8 cellular contexts compared by ENCODE assay signal in the genomic region with DNA sequence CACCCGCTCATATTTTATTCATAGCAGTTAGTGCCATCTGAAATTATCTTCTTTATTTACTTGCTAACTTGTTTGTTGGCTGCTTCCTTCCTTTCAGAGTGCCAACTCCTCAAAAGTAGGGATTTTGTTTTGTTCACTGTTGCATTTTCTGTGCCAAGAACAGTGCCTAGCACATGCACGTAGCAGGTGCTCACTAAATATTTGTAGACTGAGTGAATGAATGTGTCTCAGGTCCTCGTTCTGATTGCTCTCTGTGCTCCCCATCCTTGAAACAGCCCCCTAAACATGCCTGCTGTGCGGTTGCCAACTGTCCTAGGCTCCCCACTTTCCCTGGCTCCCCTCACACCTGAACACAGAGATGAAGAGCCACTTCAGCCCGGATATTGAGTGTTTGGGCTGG. TPM values are rescaled to one million over a fixed set of nuclear protein-coding genes. Genes with fewer than 3 reads are reported as not detected.
DNase-seq lines count a peak whose midpoint lies in the region; ATAC-seq and TF ChIP-seq lines count a peak whose summit lies in the region.

No MANE protein-coding gene starts in this region.

- TF ChIP-seq CTCF in A673 (conservative IDR thresholded peaks at IDR 0.05; ENCODE audit: low read depth, low read length) (no peak), LNCaP clone FGC (IDR thresholded peaks at IDR 0.05; ENCODE audit: control insufficient read depth, extremely low read depth, insufficient read depth) (no peak), colonic mucosa (IDR thresholded peaks at IDR 0.05) (no peak)

- H3K27ac ChIP-seq in A673 (ENCODE audit: low read depth, low read length, poor library complexity, severe bottlenecking) (peak overlapping the region; percentile 52), colonic mucosa (peak overlapping the region; percentile 95)
- H3K27ac ChIP-seq in naive thymus-derived CD4-positive, alpha-beta T cell (ENCODE audit: low read depth, low read length), result peak overlapping the region; percentile 53

- no peak for ATAC-seq in naive thymus-derived CD4-positive, alpha-beta T cell
- no peak for ATAC-seq in GM19463 (IDR thresholded peaks at IDR 0.05; ENCODE audit: unreplicated experiment)
- ATAC-seq in GM18907 (IDR thresholded peaks at IDR 0.05; ENCODE audit: unreplicated experiment), result no peak

- intact Hi-C loops in A673 (cut with micrococcal nuclease; ENCODE audit: unreplicated experiment), result no loop called here
- intact Hi-C loops in colonic mucosa (cut with DNase I), result no loop called here
- intact Hi-C loops in naive thymus-derived CD4-positive, alpha-beta T cell (cut with micrococcal nuclease), result no loop called here

- H3K9ac ChIP-seq in colonic mucosa (ENCODE audit: low read depth in 2 of 2, low read length in 2 of 2), result peak overlapping the region; percentile 46 to 97

- H3K4me3 ChIP-seq in A673 (ENCODE audit: low read depth, low read length, poor library complexity, severe bottlenecking) (peak overlapping the region; percentile 81), LNCaP clone FGC (ENCODE audit: low read depth, low read length) (peak overlapping the region; percentile 85), colonic mucosa (peak overlapping the region; percentile 65)
- H3K4me3 ChIP-seq in naive thymus-derived CD4-positive, alpha-beta T cell (ENCODE audit: low read length), result no peak overlapping the region

- no peaks in the 10 kb centered on the region for H3K27me3 Mint-ChIP-seq in naive thymus-derived CD4-positive, alpha-beta T cell

- peaks cover 5 to 35% (median 28%) of the 10 kb centered on the region in 7 donors for H3K4me1 Mint-ChIP-seq in naive thymus-derived CD4-positive, alpha-beta T cell

- H3K9me3 ChIP-seq in A673 (ENCODE audit: low read depth, low read length, poor library complexity, severe bottlenecking) (no peaks in the 10 kb centered on the region), colonic mucosa (no peaks in the 10 kb centered on the region)
- no peaks in the 10 kb centered on the region for H3K9me3 ChIP-seq in naive thymus-derived CD4-positive, alpha-beta T cell (ENCODE audit: control insufficient read depth in 2 of 3, low read length in 3 of 3)

- CTCF ChIA-PET in A673 (lab: Charles Lee), result interaction anchor here (0.6 kb wide), 1 partner anchor 12 kb away, joined by 4 read pairs; no protein-coding TSS in a partner anchor
- CTCF ChIA-PET in naive thymus-derived CD4-positive, alpha-beta T cell (lab: Charles Lee), result interaction anchor here (3.2 kb wide), 1 partner anchor 13 kb away, joined by 16 read pairs; no protein-coding TSS in a partner anchor

- DNase-seq in A673 (ENCODE audit: low spot score) (no peak), LNCaP clone FGC (ENCODE audit: low read depth) (no peak), colonic mucosa (no peak), NCI-H2171 treated with DMSO at 0.1 percent for 48 hours (lab: John Stamatoyannopoulos, UW) (no peak)
- no peak for DNase-seq in naive thymus-derived CD4-positive, alpha-beta T cell
- no peak for DNase-seq in activated T-cell treated with anti-CD3 and anti-CD28 coated beads, Interleukin-2, amount 50 U/mL, for 1 hour

- no peaks in the 10 kb centered on the region for H3K27me3 ChIP-seq in A673 (replicated peaks; ENCODE audit: insufficient read depth, low read depth, low read length, poor library complexity)
- no peaks in the 10 kb centered on the region for H3K27me3 ChIP-seq in colonic mucosa
- H3K27me3 ChIP-seq in naive thymus-derived CD4-positive, alpha-beta T cell (ENCODE audit: control insufficient read depth in 2 of 2, insufficient read depth in 2 of 2, low read length in 2 of 2), result no peaks in the 10 kb centered on the region

- peak overlapping the region; percentile 25 to 93 (median 82) for H3K27ac Mint-ChIP-seq in naive thymus-derived CD4-positive, alpha-beta T cell

- H3K9me3 Mint-ChIP-seq in naive thymus-derived CD4-positive, alpha-beta T cell, result no peaks in the 10 kb centered on the region

- H3K36me3 ChIP-seq in A673 (ENCODE audit: insufficient read depth, low read length, poor library complexity, severe bottlenecking) (peaks cover 5% of the 10 kb centered on the region), colonic mucosa (no peaks in the 10 kb centered on the region)
- H3K36me3 ChIP-seq in naive thymus-derived CD4-positive, alpha-beta T cell (ENCODE audit: control insufficient read depth in 2 of 3, insufficient read depth in 3 of 3, low read length in 3 of 3), result peaks cover 0 to 10% (median 0%) of the 10 kb centered on the region in 3 experiments

- POLR2A ChIA-PET in A673 (lab: Charles Lee; ENCODE audit: low non-redundant PET), result no interaction called here
- POLR2A ChIA-PET in naive thymus-derived CD4-positive, alpha-beta T cell (lab: Charles Lee), result interaction anchor here (1.1 to 34.0 kb wide), 4 partner anchors 11 to 113 kb away, joined by 3 to 1101 read pairs (median 32); a partner anchor contains a TSS

- peak overlapping the region; percentile 74 to 91 (median 88) for H3K4me3 Mint-ChIP-seq in naive thymus-derived CD4-positive, alpha-beta T cell

- H3K4me1 ChIP-seq in A673 (ENCODE audit: insufficient read depth, low read length, poor library complexity, severe bottlenecking) (peaks cover 12% of the 10 kb centered on the region), colonic mucosa (peaks cover 20% of the 10 kb centered on the region)
- H3K4me1 ChIP-seq in naive thymus-derived CD4-positive, alpha-beta T cell (ENCODE audit: control insufficient read depth in 2 of 2, insufficient read depth in 2 of 2, low read length in 2 of 2), result peaks cover 12 to 14% of the 10 kb centered on the region in 2 donors

- no TSS peak for BruUV-seq in A673 (replicated peaks; lab: Mats Ljungman, UMichigan)

- peaks cover 0 to 15% (median 14%) of the 10 kb centered on the region in 5 donors for H3K36me3 Mint-ChIP-seq in naive thymus-derived CD4-positive, alpha-beta T cell

RNA-seq across cellular contexts. Expression of a gene that starts 1.5 kb away (rescaled TPM):
- total RNA-seq in A673 (2021) (59.4 and 61.7 TPM in 2 replicates), colonic mucosa (100 to 1,000 TPM; 281 to 404 TPM)
- total RNA-seq in naive thymus-derived CD4-positive, alpha-beta T cell, result 10 to 100 TPM; 21.3 to 45.4 (median 24.7) TPM
- polyA plus RNA-seq in naive thymus-derived CD4-positive, alpha-beta T cell, result 10 to 100 TPM; 34.0 to 46.1 TPM

RNA-seq across cellular contexts. Expression of a gene that starts 19.3 kb away (rescaled TPM):
- total RNA-seq in A673 (2021), result 0.72 TPM in 1 of 2 replicates, not detected in the other
- under 1 TPM; 0.35 to 0.72 TPM for total RNA-seq in colonic mucosa
- total RNA-seq in naive thymus-derived CD4-positive, alpha-beta T cell, result under 1 TPM in 1 of 5 experiments, not detected in 4; 0.46 TPM
- not detected for polyA plus RNA-seq in naive thymus-derived CD4-positive, alpha-beta T cell

RNA-seq across cellular contexts. Expression of a gene that starts 23.7 kb away (rescaled TPM):
- total RNA-seq in A673 (2021) (105 and 122 TPM in 2 replicates), colonic mucosa (100 to 1,000 TPM; 127 to 148 TPM)
- total RNA-seq in naive thymus-derived CD4-positive, alpha-beta T cell, result 100 to 1,000 TPM in 4 of 5 experiments, 10 to 100 TPM in 1; 87.4 to 574 (median 177) TPM
- polyA plus RNA-seq in naive thymus-derived CD4-positive, alpha-beta T cell, result 100 to 1,000 TPM; 221 to 307 TPM

RNA-seq across cellular contexts. Expression of a gene that starts 34.9 kb away (rescaled TPM):
- total RNA-seq in A673 (2021), result 189 and 203 TPM in 2 replicates
- total RNA-seq in colonic mucosa, result 100 to 1,000 TPM; 136 to 201 TPM
- total RNA-seq in naive thymus-derived CD4-positive, alpha-beta T cell, result 100 to 1,000 TPM; 123 to 218 (median 150) TPM
- polyA plus RNA-seq in naive thymus-derived CD4-positive, alpha-beta T cell, result 100 to 1,000 TPM; 290 to 325 TPM
